Comparison of ENCODE assay signal across 8 cellular contexts in the genomic region with DNA sequence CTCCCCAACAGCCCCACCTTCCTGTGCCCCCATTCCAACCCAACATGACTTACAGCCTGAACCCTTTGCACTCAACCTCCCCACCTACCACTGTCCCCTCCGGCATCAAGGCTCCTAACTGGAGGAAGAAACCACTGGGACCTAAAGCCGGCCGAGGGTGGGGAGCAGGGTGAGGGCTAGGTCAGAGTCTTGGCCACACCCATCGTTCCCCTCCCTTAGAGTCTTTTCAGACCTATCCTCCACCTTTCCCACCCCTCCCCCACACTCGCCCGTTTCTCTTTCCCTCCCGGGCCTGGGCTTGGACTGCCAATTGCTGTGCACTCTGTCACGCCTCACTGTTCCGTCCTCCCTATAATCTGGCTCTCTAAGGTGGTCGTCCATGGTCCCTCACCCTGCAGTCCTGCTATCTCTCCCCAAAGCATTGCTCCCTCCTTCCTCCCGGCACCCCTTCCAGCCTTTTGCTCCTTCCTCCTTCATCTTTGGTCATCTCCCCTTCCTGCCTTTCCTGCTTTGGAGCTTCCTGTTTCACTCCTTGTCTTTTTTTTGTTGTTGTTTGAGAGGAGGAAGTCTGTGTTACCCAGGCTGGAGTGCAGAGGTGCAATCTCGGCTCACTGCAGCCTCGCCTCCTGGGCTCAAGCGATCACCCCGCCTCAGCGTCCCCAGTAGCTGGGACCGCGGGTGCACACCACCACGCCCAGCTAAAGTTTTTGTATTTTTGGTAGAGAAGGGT. TPM values are rescaled to one million over a fixed set of nuclear protein-coding genes. Genes with fewer than 3 reads are reported as not detected.
A peak's percentile ranks its signal among the peaks of the same experiment; 100 is the strongest.
DNase-seq lines count a peak whose midpoint lies in the region; ATAC-seq and TF ChIP-seq lines count a peak whose summit lies in the region.

No MANE protein-coding gene starts in this region.

- DNase-seq in NCI-H510A (lab: John Stamatoyannopoulos, UW) (peak; percentile 69), natural killer cell (no peak), NCI-H1048 (lab: John Stamatoyannopoulos, UW) (no peak), amniotic stem cell (lab: John Stamatoyannopoulos, UW) (no peak), chondrocyte (ENCODE audit: low spot score) (no peak), NCI-H774 (lab: John Stamatoyannopoulos, UW) (no peak)
- no peak for DNase-seq in effector memory CD8-positive, alpha-beta T cell

- TF ChIP-seq CTCF in natural killer cell (IDR thresholded peaks at IDR 0.05) (no peak), chondrocyte (IDR thresholded peaks at IDR 0.05) (no peak)

- H3K9me3 Mint-ChIP-seq in effector memory CD8-positive, alpha-beta T cell, result no peaks in the 10 kb centered on the region
- H3K9me3 Mint-ChIP-seq in natural killer cell (no peaks in the 10 kb centered on the region), chondrocyte (ENCODE audit: low read depth) (no peaks in the 10 kb centered on the region)

- H3K36me3 Mint-ChIP-seq in effector memory CD8-positive, alpha-beta T cell (ENCODE audit: insufficient read depth), result peaks cover 16% of the 10 kb centered on the region
- H3K36me3 Mint-ChIP-seq in natural killer cell, result no peaks in the 10 kb centered on the region
- peaks cover 7% of the 10 kb centered on the region for H3K36me3 Mint-ChIP-seq in chondrocyte (ENCODE audit: low read depth)

- H3K9ac ChIP-seq in ES-I3 (ENCODE audit: low read depth, low read length), result peak overlapping the region; percentile 94

- H3K4me1 Mint-ChIP-seq in effector memory CD8-positive, alpha-beta T cell (ENCODE audit: low read depth in 2 of 2), result peaks cover 17 to 19% of the 10 kb centered on the region in 2 donors
- H3K4me1 Mint-ChIP-seq in natural killer cell, result peaks cover 17% of the 10 kb centered on the region in 2 donors
- peaks cover 30% of the 10 kb centered on the region for H3K4me1 Mint-ChIP-seq in chondrocyte (ENCODE audit: low read depth)

- intact Hi-C loops in natural killer cell (cut with micrococcal nuclease), result no loop called here

- peak; percentile 16 for ATAC-seq in effector memory CD8-positive, alpha-beta T cell (replicated peaks)
- no peak for ATAC-seq in natural killer cell

- peaks cover 7% of the 10 kb centered on the region; the same call in 1 of the 2 replicates for H3K36me3 ChIP-seq in ES-I3 (ENCODE audit: insufficient read depth, low read length)

- peaks cover 24 to 40% of the 10 kb centered on the region in 2 donors for H3K27me3 Mint-ChIP-seq in effector memory CD8-positive, alpha-beta T cell
- H3K27me3 Mint-ChIP-seq in natural killer cell (ENCODE audit: low read depth in 2 of 2) (peaks cover 16 to 17% of the 10 kb centered on the region in 2 donors), chondrocyte (ENCODE audit: low read depth) (peaks cover 11% of the 10 kb centered on the region)

- peaks cover 13% of the 10 kb centered on the region; the same call in 1 of the 2 replicates for H3K4me1 ChIP-seq in ES-I3 (ENCODE audit: insufficient read depth, low read length)

- no peaks in the 10 kb centered on the region for H3K9me3 ChIP-seq in ES-I3 (ENCODE audit: control insufficient read depth, insufficient read depth, low read length)

- H3K27ac Mint-ChIP-seq in effector memory CD8-positive, alpha-beta T cell, result peak overlapping the region in 1 of 2 donors; percentile 26
- H3K27ac Mint-ChIP-seq in natural killer cell (peak overlapping the region in 1 of 2 donors; percentile 80), chondrocyte (ENCODE audit: unreplicated experiment) (no peak overlapping the region)

- peak overlapping the region; percentile 75 to 80 for H3K4me3 Mint-ChIP-seq in effector memory CD8-positive, alpha-beta T cell
- H3K4me3 Mint-ChIP-seq in natural killer cell, result peak overlapping the region; percentile 82
- no peak overlapping the region for H3K4me3 Mint-ChIP-seq in chondrocyte (ENCODE audit: unreplicated experiment)

RNA-seq across cellular contexts. Expression of gene CLDN7, which starts 1.0 kb away (rescaled TPM):
- total RNA-seq in natural killer cell, result 1 to 10 TPM in 2 of 3 donors, under 1 TPM in 1; 0.99 to 1.8 (median 1.7) TPM
- total RNA-seq in chondrocyte, result 0.42 to 0.54 TPM (median 0.46 TPM) in 3 replicates

RNA-seq across cellular contexts. Expression of gene ELP5, which starts 11.2 kb away (rescaled TPM):
- total RNA-seq in natural killer cell (10 to 100 TPM; 30.1 to 38.5 (median 30.3) TPM), chondrocyte (24.9 to 32.7 TPM (median 25.8 TPM) in 3 replicates)

RNA-seq across cellular contexts. Expression of gene CTDNEP1, which starts 11.7 kb away (rescaled TPM):
- total RNA-seq in natural killer cell (100 to 1,000 TPM; 127 to 139 (median 131) TPM), chondrocyte (105 to 118 TPM (median 111 TPM) in 3 replicates)

RNA-seq across cellular contexts. Expression of gene SLC2A4, which starts 18.3 kb away (rescaled TPM):
- total RNA-seq in natural killer cell (not detected), chondrocyte (0.15 to 0.38 TPM (median 0.30 TPM) in 3 replicates)

RNA-seq across cellular contexts. Expression of gene GABARAP, which starts 21.0 kb away (rescaled TPM):
- 100 to 1,000 TPM; 256 to 277 (median 276) TPM for total RNA-seq in natural killer cell
- 449 to 459 TPM (median 455 TPM) in 3 replicates for total RNA-seq in chondrocyte
